Comparison of ENCODE assay signal across 1 cellular context in genomic region chr5:159456722-159457462, GRCh38.
TF ChIP-seq lines count a peak whose summit lies in the region.

No MANE protein-coding gene starts in this region.

TF ChIP-seq in GM12878, 131 proteins besides CTCF, POLR2A, EP300 and RAD21 (continued from another document and continues in another):
- no peak for TF ChIP-seq BCLAF1 (IDR thresholded peaks at IDR 0.05)
- TF ChIP-seq DPF2 (IDR thresholded peaks at IDR 0.05), result peak; percentile 99
- no peak for TF ChIP-seq SUZ12 (IDR thresholded peaks at IDR 0.05; ENCODE audit: unreplicated experiment)
- TF ChIP-seq ZNF384 (IDR thresholded peaks at IDR 0.05; ENCODE audit: borderline replicate concordance, low read depth, low read length), result no peak
- peak; percentile 100 for TF ChIP-seq ATF2 (IDR thresholded peaks at IDR 0.05; ENCODE audit: low read length)
- no peak for TF ChIP-seq KAT2A (conservative IDR thresholded peaks at IDR 0.05; ENCODE audit: control insufficient read depth, low read depth, low read length)
- no peak for TF ChIP-seq HDAC2 (IDR thresholded peaks at IDR 0.05)
- no peak for TF ChIP-seq ESRRA (IDR thresholded peaks at IDR 0.05; ENCODE audit: low read length)
- no peak for TF ChIP-seq ZBTB33 (IDR thresholded peaks at IDR 0.05)
- TF ChIP-seq PML (IDR thresholded peaks at IDR 0.05; ENCODE audit: low read length), result peak; percentile 94
- TF ChIP-seq CEBPB (IDR thresholded peaks at IDR 0.05; ENCODE audit: borderline replicate concordance in 1 of 2, low read depth in 2 of 2, low read length in 2 of 2), result peak in 1 of 2 experiments; percentile 99; a peak in 2 of 4 replicates
- TF ChIP-seq CREB1 (IDR thresholded peaks at IDR 0.05; ENCODE audit: low read depth), result peak; percentile 65
- TF ChIP-seq MEF2A (IDR thresholded peaks at IDR 0.05; ENCODE audit: insufficient read depth, low read depth, low read length), result peak; percentile 100
- TF ChIP-seq CBX5 (IDR thresholded peaks at IDR 0.05; ENCODE audit: low read depth), result 0 out of 2 replicates have a peak, but pooled peaks have one; percentile 81
- TF ChIP-seq, protein P1, sequence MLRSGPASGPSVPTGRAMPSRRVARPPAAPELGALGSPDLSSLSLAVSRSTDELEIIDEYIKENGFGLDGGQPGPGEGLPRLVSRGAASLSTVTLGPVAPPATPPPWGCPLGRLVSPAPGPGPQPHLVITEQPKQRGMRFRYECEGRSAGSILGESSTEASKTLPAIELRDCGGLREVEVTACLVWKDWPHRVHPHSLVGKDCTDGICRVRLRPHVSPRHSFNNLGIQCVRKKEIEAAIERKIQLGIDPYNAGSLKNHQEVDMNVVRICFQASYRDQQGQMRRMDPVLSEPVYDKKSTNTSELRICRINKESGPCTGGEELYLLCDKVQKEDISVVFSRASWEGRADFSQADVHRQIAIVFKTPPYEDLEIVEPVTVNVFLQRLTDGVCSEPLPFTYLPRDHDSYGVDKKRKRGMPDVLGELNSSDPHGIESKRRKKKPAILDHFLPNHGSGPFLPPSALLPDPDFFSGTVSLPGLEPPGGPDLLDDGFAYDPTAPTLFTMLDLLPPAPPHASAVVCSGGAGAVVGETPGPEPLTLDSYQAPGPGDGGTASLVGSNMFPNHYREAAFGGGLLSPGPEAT (IDR thresholded peaks at IDR 0.05; ENCODE audit: low read depth), result peak; percentile 99
- peak; percentile 95 for TF ChIP-seq NR2F1 (conservative IDR thresholded peaks at IDR 0.05)
- peak; percentile 96 for TF ChIP-seq RELA (IDR thresholded peaks at IDR 0.05; ENCODE audit: borderline replicate concordance, partially characterized antibody)
- TF ChIP-seq, protein P2, sequence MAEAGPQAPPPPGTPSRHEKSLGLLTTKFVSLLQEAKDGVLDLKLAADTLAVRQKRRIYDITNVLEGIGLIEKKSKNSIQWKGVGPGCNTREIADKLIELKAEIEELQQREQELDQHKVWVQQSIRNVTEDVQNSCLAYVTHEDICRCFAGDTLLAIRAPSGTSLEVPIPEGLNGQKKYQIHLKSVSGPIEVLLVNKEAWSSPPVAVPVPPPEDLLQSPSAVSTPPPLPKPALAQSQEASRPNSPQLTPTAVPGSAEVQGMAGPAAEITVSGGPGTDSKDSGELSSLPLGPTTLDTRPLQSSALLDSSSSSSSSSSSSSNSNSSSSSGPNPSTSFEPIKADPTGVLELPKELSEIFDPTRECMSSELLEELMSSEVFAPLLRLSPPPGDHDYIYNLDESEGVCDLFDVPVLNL (IDR thresholded peaks at IDR 0.05; ENCODE audit: low read depth, low read length), result no peak
- no peak for TF ChIP-seq LARP7 (IDR thresholded peaks at IDR 0.05)
- peak; percentile 11; the same call in 1 of the 2 replicates for TF ChIP-seq MXI1 (IDR thresholded peaks at IDR 0.05; ENCODE audit: low read depth, low read length)
- TF ChIP-seq BRCA1 (IDR thresholded peaks at IDR 0.05; ENCODE audit: low read depth, low read length), result no peak
- TF ChIP-seq SMC3 (IDR thresholded peaks at IDR 0.05; ENCODE audit: borderline replicate concordance, low read length), result no peak
- TF ChIP-seq SREBF1 (IDR thresholded peaks at IDR 0.05; ENCODE audit: low read length), result no peak
- TF ChIP-seq JUND (IDR thresholded peaks at IDR 0.05; ENCODE audit: low read depth, low read length), result peak; percentile 94
- TF ChIP-seq ZBED1 (IDR thresholded peaks at IDR 0.05; ENCODE audit: borderline replicate concordance), result peak; percentile 99
- 0 out of 2 replicates have a peak, but pooled peaks have one; percentile 54 for TF ChIP-seq ZNF207 (IDR thresholded peaks at IDR 0.05; ENCODE audit: borderline replicate concordance)
- TF ChIP-seq, protein P3, sequence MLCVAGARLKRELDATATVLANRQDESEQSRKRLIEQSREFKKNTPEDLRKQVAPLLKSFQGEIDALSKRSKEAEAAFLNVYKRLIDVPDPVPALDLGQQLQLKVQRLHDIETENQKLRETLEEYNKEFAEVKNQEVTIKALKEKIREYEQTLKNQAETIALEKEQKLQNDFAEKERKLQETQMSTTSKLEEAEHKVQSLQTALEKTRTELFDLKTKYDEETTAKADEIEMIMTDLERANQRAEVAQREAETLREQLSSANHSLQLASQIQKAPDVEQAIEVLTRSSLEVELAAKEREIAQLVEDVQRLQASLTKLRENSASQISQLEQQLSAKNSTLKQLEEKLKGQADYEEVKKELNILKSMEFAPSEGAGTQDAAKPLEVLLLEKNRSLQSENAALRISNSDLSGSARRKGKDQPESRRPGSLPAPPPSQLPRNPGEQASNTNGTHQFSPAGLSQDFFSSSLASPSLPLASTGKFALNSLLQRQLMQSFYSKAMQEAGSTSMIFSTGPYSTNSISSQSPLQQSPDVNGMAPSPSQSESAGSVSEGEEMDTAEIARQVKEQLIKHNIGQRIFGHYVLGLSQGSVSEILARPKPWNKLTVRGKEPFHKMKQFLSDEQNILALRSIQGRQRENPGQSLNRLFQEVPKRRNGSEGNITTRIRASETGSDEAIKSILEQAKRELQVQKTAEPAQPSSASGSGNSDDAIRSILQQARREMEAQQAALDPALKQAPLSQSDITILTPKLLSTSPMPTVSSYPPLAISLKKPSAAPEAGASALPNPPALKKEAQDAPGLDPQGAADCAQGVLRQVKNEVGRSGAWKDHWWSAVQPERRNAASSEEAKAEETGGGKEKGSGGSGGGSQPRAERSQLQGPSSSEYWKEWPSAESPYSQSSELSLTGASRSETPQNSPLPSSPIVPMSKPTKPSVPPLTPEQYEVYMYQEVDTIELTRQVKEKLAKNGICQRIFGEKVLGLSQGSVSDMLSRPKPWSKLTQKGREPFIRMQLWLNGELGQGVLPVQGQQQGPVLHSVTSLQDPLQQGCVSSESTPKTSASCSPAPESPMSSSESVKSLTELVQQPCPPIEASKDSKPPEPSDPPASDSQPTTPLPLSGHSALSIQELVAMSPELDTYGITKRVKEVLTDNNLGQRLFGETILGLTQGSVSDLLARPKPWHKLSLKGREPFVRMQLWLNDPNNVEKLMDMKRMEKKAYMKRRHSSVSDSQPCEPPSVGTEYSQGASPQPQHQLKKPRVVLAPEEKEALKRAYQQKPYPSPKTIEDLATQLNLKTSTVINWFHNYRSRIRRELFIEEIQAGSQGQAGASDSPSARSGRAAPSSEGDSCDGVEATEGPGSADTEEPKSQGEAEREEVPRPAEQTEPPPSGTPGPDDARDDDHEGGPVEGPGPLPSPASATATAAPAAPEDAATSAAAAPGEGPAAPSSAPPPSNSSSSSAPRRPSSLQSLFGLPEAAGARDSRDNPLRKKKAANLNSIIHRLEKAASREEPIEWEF (IDR thresholded peaks at IDR 0.05; ENCODE audit: insufficient replicate concordance, low read depth, low read length), result peak; percentile 7
- TF ChIP-seq MAX (IDR thresholded peaks at IDR 0.05; ENCODE audit: low read depth, low read length), result no peak
- no peak for TF ChIP-seq NFYA (IDR thresholded peaks at IDR 0.05; ENCODE audit: borderline replicate concordance, low read depth, low read length)
- TF ChIP-seq, protein P4, sequence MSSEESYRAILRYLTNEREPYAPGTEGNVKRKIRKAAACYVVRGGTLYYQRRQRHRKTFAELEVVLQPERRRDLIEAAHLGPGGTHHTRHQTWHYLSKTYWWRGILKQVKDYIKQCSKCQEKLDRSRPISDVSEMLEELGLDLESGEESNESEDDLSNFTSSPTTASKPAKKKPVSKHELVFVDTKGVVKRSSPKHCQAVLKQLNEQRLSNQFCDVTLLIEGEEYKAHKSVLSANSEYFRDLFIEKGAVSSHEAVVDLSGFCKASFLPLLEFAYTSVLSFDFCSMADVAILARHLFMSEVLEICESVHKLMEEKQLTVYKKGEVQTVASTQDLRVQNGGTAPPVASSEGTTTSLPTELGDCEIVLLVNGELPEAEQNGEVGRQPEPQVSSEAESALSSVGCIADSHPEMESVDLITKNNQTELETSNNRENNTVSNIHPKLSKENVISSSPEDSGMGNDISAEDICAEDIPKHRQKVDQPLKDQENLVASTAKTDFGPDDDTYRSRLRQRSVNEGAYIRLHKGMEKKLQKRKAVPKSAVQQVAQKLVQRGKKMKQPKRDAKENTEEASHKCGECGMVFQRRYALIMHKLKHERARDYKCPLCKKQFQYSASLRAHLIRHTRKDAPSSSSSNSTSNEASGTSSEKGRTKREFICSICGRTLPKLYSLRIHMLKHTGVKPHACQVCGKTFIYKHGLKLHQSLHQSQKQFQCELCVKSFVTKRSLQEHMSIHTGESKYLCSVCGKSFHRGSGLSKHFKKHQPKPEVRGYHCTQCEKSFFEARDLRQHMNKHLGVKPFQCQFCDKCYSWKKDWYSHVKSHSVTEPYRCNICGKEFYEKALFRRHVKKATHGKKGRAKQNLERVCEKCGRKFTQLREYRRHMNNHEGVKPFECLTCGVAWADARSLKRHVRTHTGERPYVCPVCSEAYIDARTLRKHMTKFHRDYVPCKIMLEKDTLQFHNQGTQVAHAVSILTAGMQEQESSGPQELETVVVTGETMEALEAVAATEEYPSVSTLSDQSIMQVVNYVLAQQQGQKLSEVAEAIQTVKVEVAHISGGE (CRISPR knock-in tag; IDR thresholded peaks at IDR 0.05), result no peak
- peak; percentile 48 for TF ChIP-seq PBX3 (IDR thresholded peaks at IDR 0.05; ENCODE audit: insufficient replicate concordance, low read depth, low read length)
- TF ChIP-seq, protein P5, sequence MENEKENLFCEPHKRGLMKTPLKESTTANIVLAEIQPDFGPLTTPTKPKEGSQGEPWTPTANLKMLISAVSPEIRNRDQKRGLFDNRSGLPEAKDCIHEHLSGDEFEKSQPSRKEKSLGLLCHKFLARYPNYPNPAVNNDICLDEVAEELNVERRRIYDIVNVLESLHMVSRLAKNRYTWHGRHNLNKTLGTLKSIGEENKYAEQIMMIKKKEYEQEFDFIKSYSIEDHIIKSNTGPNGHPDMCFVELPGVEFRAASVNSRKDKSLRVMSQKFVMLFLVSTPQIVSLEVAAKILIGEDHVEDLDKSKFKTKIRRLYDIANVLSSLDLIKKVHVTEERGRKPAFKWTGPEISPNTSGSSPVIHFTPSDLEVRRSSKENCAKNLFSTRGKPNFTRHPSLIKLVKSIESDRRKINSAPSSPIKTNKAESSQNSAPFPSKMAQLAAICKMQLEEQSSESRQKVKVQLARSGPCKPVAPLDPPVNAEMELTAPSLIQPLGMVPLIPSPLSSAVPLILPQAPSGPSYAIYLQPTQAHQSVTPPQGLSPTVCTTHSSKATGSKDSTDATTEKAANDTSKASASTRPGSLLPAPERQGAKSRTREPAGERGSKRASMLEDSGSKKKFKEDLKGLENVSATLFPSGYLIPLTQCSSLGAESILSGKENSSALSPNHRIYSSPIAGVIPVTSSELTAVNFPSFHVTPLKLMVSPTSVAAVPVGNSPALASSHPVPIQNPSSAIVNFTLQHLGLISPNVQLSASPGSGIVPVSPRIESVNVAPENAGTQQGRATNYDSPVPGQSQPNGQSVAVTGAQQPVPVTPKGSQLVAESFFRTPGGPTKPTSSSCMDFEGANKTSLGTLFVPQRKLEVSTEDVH (IDR thresholded peaks at IDR 0.05; ENCODE audit: low read depth, partially characterized antibody), result peak; percentile 26
